Comparison of ENCODE assay signal across 8 cellular contexts in the genomic region with DNA sequence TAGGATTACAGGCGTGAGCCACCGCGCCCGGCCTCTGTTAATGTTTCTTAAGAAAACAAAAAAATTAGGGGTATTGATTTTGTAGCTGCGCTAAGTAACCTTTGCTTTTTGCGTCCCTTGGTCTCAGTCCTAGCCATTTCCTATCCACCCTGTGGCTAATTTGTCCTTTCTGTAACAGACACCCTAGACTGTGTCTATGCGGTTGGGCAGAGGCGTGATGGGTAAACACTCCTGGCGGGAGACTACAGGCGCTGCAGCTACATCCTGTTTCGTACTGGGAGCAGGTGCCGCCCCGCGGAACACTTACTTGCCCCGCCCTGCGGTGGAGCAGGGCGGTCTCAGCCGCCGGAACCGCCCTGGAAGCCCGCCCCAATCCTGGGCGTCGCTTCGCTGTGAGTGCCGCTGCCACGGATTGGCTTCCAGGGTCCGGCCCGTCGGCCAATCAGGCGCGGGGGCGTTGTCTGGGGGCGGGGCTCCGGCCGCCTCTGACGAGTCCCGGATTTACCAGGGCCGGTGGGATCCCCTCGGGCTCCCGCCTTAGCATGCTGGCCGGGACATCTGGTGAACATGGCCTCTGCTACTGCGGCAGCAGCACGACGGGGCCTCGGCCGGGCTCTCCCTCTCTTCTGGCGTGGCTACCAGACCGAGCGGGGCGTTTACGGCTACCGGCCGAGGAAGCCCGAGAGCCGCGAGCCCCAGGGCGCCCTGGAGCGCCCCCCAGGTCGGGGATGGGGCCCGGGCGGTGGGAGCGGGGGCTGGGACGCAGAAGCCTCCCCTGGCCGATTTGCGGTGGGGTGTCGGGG. TPM values are rescaled to one million over a fixed set of nuclear protein-coding genes. Genes with fewer than 3 reads are reported as not detected.
DNase-seq lines count a peak whose midpoint lies in the region; ATAC-seq and TF ChIP-seq lines count a peak whose summit lies in the region.

A gene with protein sequence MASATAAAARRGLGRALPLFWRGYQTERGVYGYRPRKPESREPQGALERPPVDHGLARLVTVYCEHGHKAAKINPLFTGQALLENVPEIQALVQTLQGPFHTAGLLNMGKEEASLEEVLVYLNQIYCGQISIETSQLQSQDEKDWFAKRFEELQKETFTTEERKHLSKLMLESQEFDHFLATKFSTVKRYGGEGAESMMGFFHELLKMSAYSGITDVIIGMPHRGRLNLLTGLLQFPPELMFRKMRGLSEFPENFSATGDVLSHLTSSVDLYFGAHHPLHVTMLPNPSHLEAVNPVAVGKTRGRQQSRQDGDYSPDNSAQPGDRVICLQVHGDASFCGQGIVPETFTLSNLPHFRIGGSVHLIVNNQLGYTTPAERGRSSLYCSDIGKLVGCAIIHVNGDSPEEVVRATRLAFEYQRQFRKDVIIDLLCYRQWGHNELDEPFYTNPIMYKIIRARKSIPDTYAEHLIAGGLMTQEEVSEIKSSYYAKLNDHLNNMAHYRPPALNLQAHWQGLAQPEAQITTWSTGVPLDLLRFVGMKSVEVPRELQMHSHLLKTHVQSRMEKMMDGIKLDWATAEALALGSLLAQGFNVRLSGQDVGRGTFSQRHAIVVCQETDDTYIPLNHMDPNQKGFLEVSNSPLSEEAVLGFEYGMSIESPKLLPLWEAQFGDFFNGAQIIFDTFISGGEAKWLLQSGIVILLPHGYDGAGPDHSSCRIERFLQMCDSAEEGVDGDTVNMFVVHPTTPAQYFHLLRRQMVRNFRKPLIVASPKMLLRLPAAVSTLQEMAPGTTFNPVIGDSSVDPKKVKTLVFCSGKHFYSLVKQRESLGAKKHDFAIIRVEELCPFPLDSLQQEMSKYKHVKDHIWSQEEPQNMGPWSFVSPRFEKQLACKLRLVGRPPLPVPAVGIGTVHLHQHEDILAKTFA (plus strand): TSS at position 488 of the 803 bp plus-strand sequence. CDS start 80 bp downstream, at position 568.

- H3K36me3 ChIP-seq in esophagus (ENCODE audit: control insufficient read depth in 2 of 2, insufficient read depth in 2 of 2, low read length in 1 of 2) (no peaks in the 10 kb centered on the region), muscle layer of colon (ENCODE audit: insufficient read depth, low read length) (no peaks in the 10 kb centered on the region)

- no peaks in the 10 kb centered on the region for H3K27me3 Mint-ChIP-seq in activated T-cell treated with anti-CD3 and anti-CD28 coated beads, Interleukin-2, amount 50 U/mL, for 4 hours (ENCODE audit: low read depth)

- H3K9me3 ChIP-seq in esophagus (ENCODE audit: control insufficient read depth in 2 of 2, insufficient read depth in 1 of 2, low read depth in 1 of 2, low read length in 1 of 2) = no peaks in the 10 kb centered on the region
- no peaks in the 10 kb centered on the region for H3K9me3 ChIP-seq in muscle layer of colon (ENCODE audit: low read length)

- DNase-seq in DMS79 (lab: John Stamatoyannopoulos, UW) (peak; percentile 84), KBM-7 (peak; percentile 99)
- DNase-seq in activated T-cell treated with anti-CD3 and anti-CD28 coated beads, Interleukin-2, amount 50 U/mL, for 4 hours = peak; percentile 99
- DNase-seq in stimulated activated CD8-positive, alpha-beta memory T cell treated with anti-CD3 and anti-CD28 coated beads, Interleukin-7, amount 100 ng/mL, for 24 hours (ENCODE audit: low read depth) = peak; percentile 98

- H3K27me3 ChIP-seq in esophagus (ENCODE audit: control insufficient read depth in 1 of 2, insufficient read depth in 2 of 2, low read length in 2 of 2) = no peaks in the 10 kb centered on the region
- no peaks in the 10 kb centered on the region for H3K27me3 ChIP-seq in muscle layer of colon (ENCODE audit: control insufficient read depth in 1 of 2, insufficient read depth in 2 of 2, low read length in 2 of 2)

- 1 to 2% methylated on average over 63 to 66 of the region's 66 CpGs for WGBS in esophagus, 2 donors

- ATAC-seq in GM21717 (IDR thresholded peaks at IDR 0.05; ENCODE audit: unreplicated experiment) = peak; percentile 93
- peak; percentile 100 for ATAC-seq in activated T-cell treated with anti-CD3 and anti-CD28 coated beads, Interleukin-2, amount 50 U/mL, for 4 hours

- in situ Hi-C loops in KBM-7 (cut with MboI; ENCODE audit: low pct_unique_long_range_greater_than_20kb, low sequenced_read_pairs) = no loop called here

- peak within 1 kb of the TSS; percentile 88 for H3K4me3 Mint-ChIP-seq in activated T-cell treated with anti-CD3 and anti-CD28 coated beads, Interleukin-2, amount 50 U/mL, for 4 hours

- H3K4me3 ChIP-seq in esophagus (ENCODE audit: low read depth in 1 of 2, low read length in 2 of 2) (peak within 1 kb of the TSS; percentile 82 to 84), muscle layer of colon (ENCODE audit: low read depth in 1 of 2, low read length in 2 of 2) (peak within 1 kb of the TSS; percentile 65 to 89)

- H3K4me1 ChIP-seq in esophagus (ENCODE audit: control insufficient read depth in 2 of 2, insufficient read depth in 2 of 2, low read length in 1 of 2) = no peaks in the 10 kb centered on the region
- peaks cover 8% of the 10 kb centered on the region for H3K4me1 ChIP-seq in muscle layer of colon (ENCODE audit: insufficient read depth, low read length)

- peak within 1 kb of the TSS; percentile 36 for H3K9ac ChIP-seq in muscle layer of colon (ENCODE audit: low read length)

- H3K36me3 Mint-ChIP-seq in activated T-cell treated with anti-CD3 and anti-CD28 coated beads, Interleukin-2, amount 50 U/mL, for 4 hours (ENCODE audit: insufficient read depth) = no peaks in the 10 kb centered on the region

- H3K27ac ChIP-seq in esophagus (ENCODE audit: low read depth in 2 of 2, low read length in 1 of 2) = peak within 1 kb of the TSS; percentile 75 to 85
- H3K27ac ChIP-seq in muscle layer of colon (ENCODE audit: low read depth, low read length) = peak within 1 kb of the TSS; percentile 67

- H3K9me3 Mint-ChIP-seq in activated T-cell treated with anti-CD3 and anti-CD28 coated beads, Interleukin-2, amount 50 U/mL, for 4 hours = no peaks in the 10 kb centered on the region

- peaks cover 18% of the 10 kb centered on the region for H3K4me1 Mint-ChIP-seq in activated T-cell treated with anti-CD3 and anti-CD28 coated beads, Interleukin-2, amount 50 U/mL, for 4 hours (ENCODE audit: low read depth)

TF ChIP-seq in PFSK-1, 5 proteins besides CTCF, POLR2A, EP300 and RAD21:
- TF ChIP-seq, protein P1, sequence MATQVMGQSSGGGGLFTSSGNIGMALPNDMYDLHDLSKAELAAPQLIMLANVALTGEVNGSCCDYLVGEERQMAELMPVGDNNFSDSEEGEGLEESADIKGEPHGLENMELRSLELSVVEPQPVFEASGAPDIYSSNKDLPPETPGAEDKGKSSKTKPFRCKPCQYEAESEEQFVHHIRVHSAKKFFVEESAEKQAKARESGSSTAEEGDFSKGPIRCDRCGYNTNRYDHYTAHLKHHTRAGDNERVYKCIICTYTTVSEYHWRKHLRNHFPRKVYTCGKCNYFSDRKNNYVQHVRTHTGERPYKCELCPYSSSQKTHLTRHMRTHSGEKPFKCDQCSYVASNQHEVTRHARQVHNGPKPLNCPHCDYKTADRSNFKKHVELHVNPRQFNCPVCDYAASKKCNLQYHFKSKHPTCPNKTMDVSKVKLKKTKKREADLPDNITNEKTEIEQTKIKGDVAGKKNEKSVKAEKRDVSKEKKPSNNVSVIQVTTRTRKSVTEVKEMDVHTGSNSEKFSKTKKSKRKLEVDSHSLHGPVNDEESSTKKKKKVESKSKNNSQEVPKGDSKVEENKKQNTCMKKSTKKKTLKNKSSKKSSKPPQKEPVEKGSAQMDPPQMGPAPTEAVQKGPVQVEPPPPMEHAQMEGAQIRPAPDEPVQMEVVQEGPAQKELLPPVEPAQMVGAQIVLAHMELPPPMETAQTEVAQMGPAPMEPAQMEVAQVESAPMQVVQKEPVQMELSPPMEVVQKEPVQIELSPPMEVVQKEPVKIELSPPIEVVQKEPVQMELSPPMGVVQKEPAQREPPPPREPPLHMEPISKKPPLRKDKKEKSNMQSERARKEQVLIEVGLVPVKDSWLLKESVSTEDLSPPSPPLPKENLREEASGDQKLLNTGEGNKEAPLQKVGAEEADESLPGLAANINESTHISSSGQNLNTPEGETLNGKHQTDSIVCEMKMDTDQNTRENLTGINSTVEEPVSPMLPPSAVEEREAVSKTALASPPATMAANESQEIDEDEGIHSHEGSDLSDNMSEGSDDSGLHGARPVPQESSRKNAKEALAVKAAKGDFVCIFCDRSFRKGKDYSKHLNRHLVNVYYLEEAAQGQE (IDR thresholded peaks at IDR 0.05; ENCODE audit: insufficient read depth in 1 of 2, low read depth in 2 of 2, low read length in 2 of 2) = no peak
- peak; percentile 66 for TF ChIP-seq POLR2AphosphoS5 (IDR thresholded peaks at IDR 0.05; ENCODE audit: low read depth, low read length)
- 0 out of 2 replicates have a peak, but pooled peaks have one; percentile 33 for TF ChIP-seq SIN3A (IDR thresholded peaks at IDR 0.05; ENCODE audit: borderline replicate concordance, insufficient read depth, low read length)
- peak; percentile 100 for TF ChIP-seq FOXP2 (optimal IDR thresholded peaks at IDR 0.05; ENCODE audit: borderline replicate concordance, extremely low read depth, extremely low read length, insufficient read depth)
- TF ChIP-seq TAF1 (IDR thresholded peaks at IDR 0.05; ENCODE audit: borderline replicate concordance, insufficient read depth, low read length) = peak; percentile 88; the same call in 1 of the 2 replicates

RNA-seq across cellular contexts. Expression of the gene that starts here (rescaled TPM):
- 16.0 TPM for polyA plus RNA-seq in PFSK-1 (2012; ENCODE audit: insufficient read length, low read depth)
- total RNA-seq in activated T-cell treated with anti-CD3 and anti-CD28 coated beads, Interleukin-2, amount 50 U/mL, for 4 hours = 1 to 10 TPM; 5.7 to 7.4 (median 6.1) TPM
- polyA plus RNA-seq in esophagus = 1 to 10 TPM; 6.3 to 6.6 TPM

Comparison
In these comparisons a context has a peak if more than half of its experiments do, and no peak if none do; other contexts are left out.
1. Peak in every context shown above with its lines: DNase-seq, ATAC-seq, H3K4me3 ChIP-seq and H3K27ac ChIP-seq.